ENCODE assay signal across 10 cellular contexts in the genomic region with DNA sequence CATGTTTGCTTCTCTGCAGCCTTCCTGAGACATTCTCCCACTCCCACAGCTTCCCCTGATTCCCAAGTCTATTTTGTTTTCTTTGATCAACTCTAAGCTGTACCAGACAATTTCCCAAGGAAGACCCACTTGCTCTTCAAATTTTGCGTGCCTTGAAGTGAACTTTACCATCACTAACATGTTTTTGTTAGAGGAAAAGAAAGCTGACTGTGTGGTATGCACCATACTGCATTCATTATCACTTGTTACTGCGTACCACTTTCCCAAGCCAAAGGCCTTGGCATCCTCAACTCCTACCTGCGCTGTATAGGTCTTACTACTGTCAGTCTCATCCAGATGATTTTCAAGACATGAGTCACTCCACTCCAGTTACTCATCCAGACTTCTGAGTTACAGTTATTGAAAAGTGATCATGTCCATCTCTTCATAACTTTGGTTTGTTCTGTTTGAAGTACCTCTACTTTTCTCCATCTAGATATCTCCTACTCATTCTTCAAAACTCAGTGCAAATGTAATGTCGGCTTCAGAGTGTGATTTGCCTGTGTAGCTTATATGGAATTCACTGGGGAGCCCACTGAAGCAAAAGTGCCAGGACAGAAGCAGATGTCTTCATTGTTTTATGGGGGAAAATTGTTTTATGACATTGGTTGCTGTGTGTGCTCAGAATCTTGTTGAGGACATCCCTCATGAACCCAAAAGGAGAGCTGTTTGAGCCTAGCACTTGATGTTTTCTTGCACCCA. TPM values are rescaled to one million over a fixed set of nuclear protein-coding genes. Genes with fewer than 3 reads are reported as not detected.
DNase-seq lines count a peak whose midpoint lies in the region; ATAC-seq and TF ChIP-seq lines count a peak whose summit lies in the region.
"Had no signal": no experiment of that assay in that cellular context is flagged by ENCODE, and none has a peak within 500 bp of the region (broad histone marks: within the 10 kb centered on the region; RNA-seq: fewer than 3 reads in every experiment).

No MANE protein-coding gene starts in this region.

- no peak overlapping the region for H3K56ac ChIP-seq in H9 (ENCODE audit: insufficient read length, low read depth, low read length)

- H3K79me2 ChIP-seq in H9 (ENCODE audit: insufficient read depth, low read length) (peaks cover 12% of the 10 kb centered on the region), SK-N-SH (ENCODE audit: insufficient read depth) (peaks cover 30% of the 10 kb centered on the region)

- no peak overlapping the region for H2BK12ac ChIP-seq in H9 (ENCODE audit: insufficient read length, low read depth, low read length)

- H3K36me3 ChIP-seq in SK-N-SH (replicated peaks in 1 of 2; ENCODE audit: control insufficient read depth in 1 of 2, insufficient read depth in 2 of 2, low read length in 1 of 2) (peaks cover 35 to 39% of the 10 kb centered on the region in 2 experiments), lower lobe of right lung (peaks cover 42% of the 10 kb centered on the region), gastroesophageal sphincter (peaks cover 0 to 44% of the 10 kb centered on the region in 2 donors)

- DNase-seq in CD4-positive, alpha-beta T cell: no peak
- DNase-seq in H9 (no peak), SK-N-SH (no peak), glomerular visceral epithelial cell (ENCODE audit: extremely low spot score) (peak; percentile 40), lower lobe of right lung (no peak)
- DNase-seq: adrenal gland, retina had no signal

- peaks cover 61% of the 10 kb centered on the region for H3F3A ChIP-seq in SK-N-SH (replicated peaks; ENCODE audit: insufficient read depth)

- H3K14ac ChIP-seq in H9 (ENCODE audit: insufficient read depth, low read length): no peak overlapping the region

- no peak overlapping the region for H3K18ac ChIP-seq in H9 (ENCODE audit: insufficient read length, low read depth, low read length)

- no peak overlapping the region for H4K5ac ChIP-seq in H9 (ENCODE audit: insufficient read length, low read depth, low read length)

- POLR2A ChIA-PET in CD4-positive, alpha-beta T cell (lab: Charles Lee): interaction anchor here (1.1 kb wide), 1 partner anchor 57 kb away, joined by 3 read pairs; no protein-coding TSS in a partner anchor
- POLR2A ChIA-PET in SK-N-SH (lab: Yijun Ruan, JAX): no interaction called here

- TF ChIP-seq CTCF in CD4-positive, alpha-beta T cell (IDR thresholded peaks at IDR 0.05): no peak
- no peak for TF ChIP-seq CTCF in H9 (conservative IDR thresholded peaks at IDR 0.05)
- no peak for TF ChIP-seq CTCF in SK-N-SH (IDR thresholded peaks at IDR 0.05)
- no peak for TF ChIP-seq CTCF in lower lobe of right lung (IDR thresholded peaks at IDR 0.05)
- no peak for TF ChIP-seq CTCF in gastroesophageal sphincter (IDR thresholded peaks at IDR 0.05)

- H3K4me1 Mint-ChIP-seq in CD4-positive, alpha-beta T cell (ENCODE audit: low read depth): peaks cover 73% of the 10 kb centered on the region
- peaks cover 29 to 32% of the 10 kb centered on the region in 2 experiments for H3K4me1 Mint-ChIP-seq in H9

- H3K27me3 Mint-ChIP-seq in CD4-positive, alpha-beta T cell: no peaks in the 10 kb centered on the region
- peaks cover 1% of the 10 kb centered on the region; the same call in 1 of the 2 replicates for H3K27me3 Mint-ChIP-seq in H9 (ENCODE audit: low read depth)

- no peak overlapping the region for H3K4me2 ChIP-seq in H9 (ENCODE audit: insufficient read depth, insufficient read length, low read length)
- H3K4me2 ChIP-seq in SK-N-SH: no peak overlapping the region

- no peak overlapping the region for H3T11ph ChIP-seq in H9 (ENCODE audit: low read length)

- peaks cover 61% of the 10 kb centered on the region for H3K36me3 Mint-ChIP-seq in CD4-positive, alpha-beta T cell (ENCODE audit: low read depth)
- peaks cover 38 to 53% (median 50%) of the 10 kb centered on the region in 3 experiments for H3K36me3 Mint-ChIP-seq in H9 (ENCODE audit: insufficient read depth in 1 of 3, low read depth in 3 of 3)

- no peak overlapping the region for H2BK120ac ChIP-seq in H9 (ENCODE audit: low read depth, low read length, poor library complexity, severe bottlenecking)

- H3K23ac ChIP-seq in H9 (ENCODE audit: insufficient read length, low read depth, low read length): no peak overlapping the region

- no peak for ATAC-seq in CD4-positive, alpha-beta T cell (ENCODE audit: poor library complexity)
- ATAC-seq in HG03354 (IDR thresholded peaks at IDR 0.05; ENCODE audit: poor library complexity, severe bottlenecking, unreplicated experiment) (no peak), GM18520 (IDR thresholded peaks at IDR 0.05; ENCODE audit: unreplicated experiment) (no peak), lower lobe of right lung (no peak), gastroesophageal sphincter (no peak)

- intact Hi-C loops in CD4-positive, alpha-beta T cell (cut with DNase I, micrococcal nuclease): loop anchor here (5.0 to 10.0 kb wide), 4 partner anchors 155 to 1135 kb away; a partner anchor contains a TSS
- intact Hi-C loops in lower lobe of right lung (cut with DNase I): no loop called here

- no peak for TF ChIP-seq POLR2A in gastroesophageal sphincter (IDR thresholded peaks at IDR 0.05)

- WGBS in H9 (ENCODE audit: extremely low coverage, insufficient read length, low lambda C conversion rate): no CpG with 5 or more reads among the region's 4 CpGs
- 97% methylated on average over 4 of the region's 4 CpGs for WGBS in SK-N-SH (ENCODE audit: low lambda C conversion rate)
- 71 to 90% methylated on average over 4 of the region's 4 CpGs for WGBS in gastroesophageal sphincter (ENCODE audit: low coverage in 1 of 2), 2 donors

- H3K9me3 ChIP-seq in CD4-positive, alpha-beta T cell (ENCODE audit: control insufficient read depth, low read length): no peaks in the 10 kb centered on the region
- no peaks in the 10 kb centered on the region for H3K9me3 ChIP-seq in H9 (ENCODE audit: control insufficient read depth, low read depth, low read length)
- H3K9me3 ChIP-seq in SK-N-SH: no peaks in the 10 kb centered on the region
- no peaks in the 10 kb centered on the region for H3K9me3 ChIP-seq in lower lobe of right lung
- no peaks in the 10 kb centered on the region for H3K9me3 ChIP-seq in gastroesophageal sphincter
- H3K9me3 ChIP-seq: adrenal gland had no signal

- CTCF ChIA-PET in CD4-positive, alpha-beta T cell (lab: Charles Lee): interaction anchor here (0.7 kb wide), 1 partner anchor 1630 kb away, joined by 3 read pairs; no protein-coding TSS in a partner anchor
- CTCF ChIA-PET in SK-N-SH (lab: Yijun Ruan, JAX): interaction anchor here (1.1 to 1.2 kb wide), 2 partner anchors 10 to 21 kb away, joined by 5 to 7 read pairs; a partner anchor contains a TSS

- H3K4me1 ChIP-seq in H9 (ENCODE audit: insufficient read depth, low read length) (no peaks in the 10 kb centered on the region), SK-N-SH (ENCODE audit: control insufficient read depth in 1 of 2, insufficient read depth in 2 of 2, low read depth in 1 of 2, low read length in 1 of 2) (peaks cover 4 to 15% of the 10 kb centered on the region in 2 experiments; a peak in 2 of 4 replicates), lower lobe of right lung (peaks cover 32% of the 10 kb centered on the region), gastroesophageal sphincter (peaks cover 7 to 68% (median 9%) of the 10 kb centered on the region in 3 donors)

- no peak overlapping the region for H4K91ac ChIP-seq in H9 (ENCODE audit: insufficient read length, low read depth, low read length)

- H4K20me1 ChIP-seq in H9 (ENCODE audit: control insufficient read depth, insufficient read depth, insufficient read length): peaks cover 2% of the 10 kb centered on the region
- peaks cover 51% of the 10 kb centered on the region for H4K20me1 ChIP-seq in SK-N-SH (ENCODE audit: insufficient read depth)

- H3K9me3 Mint-ChIP-seq in CD4-positive, alpha-beta T cell: no peaks in the 10 kb centered on the region
- H3K9me3 Mint-ChIP-seq in H9: peaks cover 0 to 3% of the 10 kb centered on the region in 2 experiments; a peak in 2 of 5 replicates

- no peaks in the 10 kb centered on the region for H3K27me3 ChIP-seq in CD4-positive, alpha-beta T cell (ENCODE audit: control insufficient read depth, insufficient read depth, low read length)
- H3K27me3 ChIP-seq in H9 (ENCODE audit: insufficient read depth, low read length) (no peaks in the 10 kb centered on the region), SK-N-SH (ENCODE audit: insufficient read depth) (no peaks in the 10 kb centered on the region), lower lobe of right lung (ENCODE audit: low read depth) (no peaks in the 10 kb centered on the region), gastroesophageal sphincter (no peaks in the 10 kb centered on the region)
- H3K27me3 ChIP-seq: adrenal gland had no signal

- no peak overlapping the region for H3K27ac ChIP-seq in CD4-positive, alpha-beta T cell (ENCODE audit: low read depth, low read length)
- H3K27ac ChIP-seq in H9 (ENCODE audit: insufficient read length, low read depth, low read length): peak overlapping the region; percentile 48
- peak overlapping the region in 1 of 2 experiments; percentile 21; a peak in 1 of 4 replicates for H3K27ac ChIP-seq in SK-N-SH (ENCODE audit: low read depth in 2 of 2, low read length in 1 of 2)
- no peak overlapping the region for H3K27ac ChIP-seq in lower lobe of right lung
- H3K27ac ChIP-seq in gastroesophageal sphincter: peak overlapping the region in 1 of 4 donors; percentile 25
- H3K27ac ChIP-seq: adrenal gland had no signal

- H3K4ac ChIP-seq in H9 (ENCODE audit: low read depth, low read length): no peak overlapping the region

- no peak for TF ChIP-seq EP300 in SK-N-SH (IDR thresholded peaks at IDR 0.05; ENCODE audit: borderline replicate concordance in 1 of 2, low read depth in 1 of 2, low read length in 1 of 2)
- no peak for TF ChIP-seq EP300 in gastroesophageal sphincter (IDR thresholded peaks at IDR 0.05)

- no peak overlapping the region for H2BK15ac ChIP-seq in H9 (ENCODE audit: low read depth, low read length)

- no peak overlapping the region for H2BK20ac ChIP-seq in H9 (ENCODE audit: low read depth, low read length, poor library complexity, severe bottlenecking)

- H3K9me2 ChIP-seq in SK-N-SH: no peaks in the 10 kb centered on the region

- H3K4me3 Mint-ChIP-seq in CD4-positive, alpha-beta T cell: peak overlapping the region; percentile 61
- no peak overlapping the region for H3K4me3 Mint-ChIP-seq in H9

- H3K27ac Mint-ChIP-seq in CD4-positive, alpha-beta T cell: peak overlapping the region; percentile 52
- peak overlapping the region; percentile 29 to 95 (median 53); a peak in 6 of 7 replicates for H3K27ac Mint-ChIP-seq in H9

- TF ChIP-seq RAD21 in SK-N-SH (IDR thresholded peaks at IDR 0.05; ENCODE audit: low read length): no peak

- no peak overlapping the region for H2AFZ ChIP-seq in H9 (ENCODE audit: low read length)
- H2AFZ ChIP-seq in SK-N-SH (ENCODE audit: low read depth): no peak overlapping the region

- H2BK5ac ChIP-seq in H9 (ENCODE audit: insufficient read length, low read length): no peak overlapping the region

- no peaks in the 10 kb centered on the region for H3K79me1 ChIP-seq in H9 (ENCODE audit: insufficient read depth, low read depth, low read length, poor library complexity, severe bottlenecking)

- no peaks in the 10 kb centered on the region for H3K23me2 ChIP-seq in H9 (ENCODE audit: insufficient read length, low read depth, low read length, poor library complexity, severe bottlenecking)

- no peak overlapping the region for H3K4me3 ChIP-seq in SK-N-SH (ENCODE audit: low read depth in 2 of 2, low read length in 1 of 2)
- no peak overlapping the region for H3K4me3 ChIP-seq in lower lobe of right lung
- no peak overlapping the region for H3K4me3 ChIP-seq in gastroesophageal sphincter
- H3K4me3 ChIP-seq: adrenal gland had no signal

- H2AK5ac ChIP-seq in H9 (ENCODE audit: insufficient read length, low read length): no peak overlapping the region

- H4K8ac ChIP-seq in H9 (replicated peaks; ENCODE audit: insufficient read length, low read depth, low read length): no peak overlapping the region

- H3K9ac ChIP-seq in H9 (ENCODE audit: extremely low read depth, insufficient read length, low read length) (no peak overlapping the region), SK-N-SH (no peak overlapping the region)

RNA-seq across cellular contexts. Expression of a gene that starts 5.2 kb away (rescaled TPM):
- 1,000 to 10,000 TPM; 2,765 to 2,889 TPM for total RNA-seq in CD4-positive, alpha-beta T cell
- total RNA-seq in H9 (2021): 1,381 and 1,382 TPM in 2 replicates
- polyA plus RNA-seq in SK-N-SH (2012; rRNA removed): 5,258 and 5,462 TPM in 2 replicates
- 5,646 and 5,854 TPM in 2 replicates for polyA plus RNA-seq in SK-N-SH (2012; cell fraction: cytosol; rRNA removed)
- 941 and 1,201 TPM in 2 replicates for polyA plus RNA-seq in SK-N-SH (2012; cell fraction: nucleus; rRNA removed)
- total RNA-seq in lower lobe of right lung: 1,034 TPM
- total RNA-seq in gastroesophageal sphincter: 1,000 to 10,000 TPM in 3 of 4 donors, 100 to 1,000 TPM in 1; 757 to 2,446 (median 1,718) TPM

RNA-seq across cellular contexts. Expression of a gene that starts 21.1 kb away (rescaled TPM):
- total RNA-seq in CD4-positive, alpha-beta T cell: 1 to 10 TPM; 8.5 to 9.0 TPM
- 18.1 and 19.8 TPM in 2 replicates for total RNA-seq in H9 (2021)
- 1.2 and 1.5 TPM in 2 replicates for polyA plus RNA-seq in SK-N-SH (2012; rRNA removed)
- 1.3 and 2.0 TPM in 2 replicates for polyA plus RNA-seq in SK-N-SH (2012; cell fraction: cytosol; rRNA removed)
- 0.65 and 2.1 TPM in 2 replicates for polyA plus RNA-seq in SK-N-SH (2012; cell fraction: nucleus; rRNA removed)
- total RNA-seq in lower lobe of right lung: 8.1 TPM
- 10 to 100 TPM in 1 of 4 donors, 1 to 10 TPM in 3; 7.1 to 12.9 (median 8.9) TPM for total RNA-seq in gastroesophageal sphincter
